ENCODE assay signal across 1 cellular context in genomic region chr19:55637534-55637933, GRCh38.
A peak's percentile ranks its signal among the peaks of the same experiment; 100 is the strongest.
TF ChIP-seq lines count a peak whose summit lies in the region.

No MANE protein-coding gene starts in this region.

TF ChIP-seq in HepG2, 621 proteins besides CTCF, POLR2A, EP300 and RAD21:
- no peak for TF ChIP-seq ZBTB7A (CRISPR knock-in tag; IDR thresholded peaks at IDR 0.05)
- TF ChIP-seq TBP (CRISPR knock-in tag; IDR thresholded peaks at IDR 0.05): no peak
- TF ChIP-seq KLF16 (CRISPR knock-in tag; IDR thresholded peaks at IDR 0.05): no peak
- TF ChIP-seq ZNF800 (CRISPR knock-in tag; IDR thresholded peaks at IDR 0.05): no peak
- no peak for TF ChIP-seq CREB1 (IDR thresholded peaks at IDR 0.05)
- no peak for TF ChIP-seq CREB1 (CRISPR knock-in tag; IDR thresholded peaks at IDR 0.05)
- TF ChIP-seq SMARCC2 (IDR thresholded peaks at IDR 0.05): no peak
- no peak for TF ChIP-seq POGZ (CRISPR knock-in tag; IDR thresholded peaks at IDR 0.05)
- TF ChIP-seq YEATS2 (CRISPR knock-in tag; IDR thresholded peaks at IDR 0.05; ENCODE audit: borderline replicate concordance): no peak
- TF ChIP-seq E2F5 (CRISPR knock-in tag; conservative IDR thresholded peaks at IDR 0.05): no peak
- TF ChIP-seq ZBTB33 (CRISPR knock-in tag; IDR thresholded peaks at IDR 0.05): peak; percentile 55; the same call in 1 of the 2 replicates
- 0 out of 2 replicates have a peak, but pooled peaks have one; percentile 21 for TF ChIP-seq RBFOX2 (IDR thresholded peaks at IDR 0.05; ENCODE audit: low read depth, low read length)
